In the genomic region with DNA sequence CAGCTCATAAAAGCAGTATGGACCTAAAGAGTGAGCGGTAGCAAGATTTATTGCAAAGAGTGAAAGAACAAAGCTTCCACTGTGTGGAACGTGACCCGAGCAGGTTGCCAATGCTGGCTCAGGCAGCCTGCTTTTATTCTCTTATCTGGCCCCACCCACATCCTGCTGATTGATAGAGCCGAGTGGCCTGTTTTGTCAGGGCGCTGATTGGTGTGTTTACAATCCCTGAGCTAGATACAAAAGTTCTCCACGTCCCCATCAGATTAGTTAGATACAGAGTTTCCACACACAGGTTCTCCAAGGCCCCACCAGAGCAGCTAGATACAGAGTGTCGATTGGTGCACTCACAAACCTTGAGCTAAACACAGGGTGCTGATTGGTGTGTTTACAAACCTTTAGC, we compare ENCODE assay signal across 1 cellular context.
TF ChIP-seq lines count a peak whose summit lies in the region.

No MANE protein-coding gene starts in this region.

TF ChIP-seq in K562, 482 proteins besides CTCF, POLR2A, EP300 and RAD21:
- TF ChIP-seq PKNOX1 (IDR thresholded peaks at IDR 0.05) = peak; percentile 47; the same call in 1 of the 2 replicates
